Comparison of ENCODE assay signal across 17 cellular contexts in the genomic region with DNA sequence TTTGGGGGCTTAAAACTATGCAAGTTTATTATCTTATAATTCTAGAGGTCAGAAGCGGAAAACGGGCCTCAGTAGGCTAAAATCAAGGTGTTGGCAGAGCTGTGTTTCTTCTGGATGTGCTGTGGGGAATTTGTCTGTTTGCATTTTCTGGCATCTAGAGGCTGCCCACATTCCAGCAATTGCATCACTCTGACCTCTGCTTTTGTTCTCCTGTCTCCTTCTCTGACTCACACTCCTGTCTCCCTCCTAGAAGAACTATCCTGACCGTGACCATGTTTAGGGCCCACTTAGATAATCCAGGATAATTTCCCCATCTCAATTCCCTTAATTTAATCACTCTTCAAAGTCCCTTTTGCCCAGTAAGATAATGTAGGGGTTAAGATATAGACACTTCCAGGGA.
DNase-seq lines count a peak whose midpoint lies in the region; ATAC-seq, FAIRE-seq and TF ChIP-seq lines count a peak whose summit lies in the region.
"Had no signal": no experiment of that assay in that cellular context is flagged by ENCODE, and none has a peak within 500 bp of the region (broad histone marks: within the 10 kb centered on the region; RNA-seq: fewer than 3 reads in every experiment).

No MANE protein-coding gene starts in this region.

- H3K9me3 ChIP-seq in SJCRH30 (replicated peaks) = no peaks in the 10 kb centered on the region
- peaks cover 20% of the 10 kb centered on the region for H3K9me3 ChIP-seq in mesenchymal stem cell (ENCODE audit: control insufficient read depth, low read length)
- H3K9me3 ChIP-seq: gastrocnemius medialis had no signal

- no peak overlapping the region for H3K23ac ChIP-seq in mesenchymal stem cell (ENCODE audit: low read length in 2 of 2)

- peak; percentile 90 for FAIRE-seq in H54 (lab: Jason Lieb, UNC)

- no peak overlapping the region for H3K9ac ChIP-seq in mesenchymal stem cell (ENCODE audit: low read length)
- H3K9ac ChIP-seq: BLaER1 had no signal

- no peak overlapping the region for H2BK5ac ChIP-seq in mesenchymal stem cell (ENCODE audit: low read depth, low read length, poor library complexity, severe bottlenecking)

- H2BK12ac ChIP-seq in mesenchymal stem cell (ENCODE audit: low read length in 2 of 2) = no peak overlapping the region

- H4K8ac ChIP-seq in mesenchymal stem cell (ENCODE audit: low read length) = no peak overlapping the region

- H2BK15ac ChIP-seq in mesenchymal stem cell (ENCODE audit: low read depth, poor library complexity, severe bottlenecking) = no peak overlapping the region

- no peaks in the 10 kb centered on the region for H3K27me3 ChIP-seq in SJCRH30
- no peaks in the 10 kb centered on the region for H3K27me3 ChIP-seq in mesenchymal stem cell (ENCODE audit: control insufficient read depth in 1 of 2, insufficient read depth in 1 of 2, low read length in 2 of 2)
- H3K27me3 ChIP-seq: BLaER1, body of pancreas, gastrocnemius medialis had no signal

- H3K14ac ChIP-seq in mesenchymal stem cell (ENCODE audit: low read length in 2 of 2) = no peak overlapping the region

- H2AK5ac ChIP-seq in mesenchymal stem cell (ENCODE audit: low read length, severe bottlenecking) = no peak overlapping the region

- H3K79me1 ChIP-seq in mesenchymal stem cell (replicated peaks; ENCODE audit: low read length, poor library complexity, severe bottlenecking) = no peaks in the 10 kb centered on the region

- no peak for TF ChIP-seq POLR2A in H54 (IDR thresholded peaks at IDR 0.05; ENCODE audit: low read depth, low read length)

- no peaks in the 10 kb centered on the region for H3K36me3 ChIP-seq in SJCRH30
- no peaks in the 10 kb centered on the region for H3K36me3 ChIP-seq in mesenchymal stem cell (ENCODE audit: control insufficient read depth in 1 of 2, insufficient read depth in 2 of 2, low read depth in 1 of 2, low read length in 2 of 2)
- H3K36me3 ChIP-seq: BLaER1, gastrocnemius medialis had no signal

- H3K4ac ChIP-seq in mesenchymal stem cell (ENCODE audit: low read depth in 1 of 2, low read length in 2 of 2) = no peak overlapping the region

- H3K4me3 ChIP-seq in SJCRH30 (no peak overlapping the region), mesenchymal stem cell (ENCODE audit: insufficient read depth in 1 of 2, low read depth in 1 of 2, low read length in 2 of 2) (no peak overlapping the region)
- H3K4me3 ChIP-seq: BLaER1, body of pancreas, gastrocnemius medialis, lung had no signal

- no peak overlapping the region for H2AFZ ChIP-seq in mesenchymal stem cell (ENCODE audit: low read depth, low read length)

- peak; percentile 1 for DNase-seq in H54 (ENCODE audit: insufficient read length, low spot score)
- DNase-seq in SJCRH30 = peak; percentile 17 to 58
- no peak for DNase-seq in mesenchymal stem cell
- no peak for DNase-seq in foreskin melanocyte
- no peak for DNase-seq in NCI-H2081 treated with DMSO at 0.1 percent for 48 hours (lab: John Stamatoyannopoulos, UW)
- DNase-seq: activated B cell treated with CpG ODN at 0.5 μM for 24 hours; activated T-cell treated with anti-CD3 and anti-CD28 coated beads, Interleukin-2, amount 50 U/mL, for 72 hours; gastrocnemius medialis; NCI-H526; nucleus accumbens; stimulated activated naive CD4-positive, alpha-beta T cell treated with Interleukin-2 at 50 U/mL for 16 hours had no signal

- H3K27ac ChIP-seq in SJCRH30 (peak overlapping the region; percentile 83), mesenchymal stem cell (ENCODE audit: low read length, poor library complexity, severe bottlenecking) (peak overlapping the region; percentile 23)
- H3K27ac ChIP-seq: BLaER1, body of pancreas, gastrocnemius medialis had no signal

- no peak overlapping the region for H3K18ac ChIP-seq in mesenchymal stem cell (ENCODE audit: low read depth in 1 of 2, low read length in 2 of 2)

- 82% methylated on average over 3 of the region's 3 CpGs for WGBS in mesenchymal stem cell

- no peak overlapping the region for H2BK120ac ChIP-seq in mesenchymal stem cell (ENCODE audit: low read depth, low read length)

- H3K4me1 ChIP-seq in SJCRH30 = peaks cover 18% of the 10 kb centered on the region
- H3K4me1 ChIP-seq in mesenchymal stem cell (ENCODE audit: control insufficient read depth, insufficient read depth, low read depth, low read length) = no peaks in the 10 kb centered on the region
- H3K4me1 ChIP-seq: body of pancreas, gastrocnemius medialis had no signal

- H3K4me2 ChIP-seq in mesenchymal stem cell (ENCODE audit: low read length, poor library complexity, severe bottlenecking) = no peak overlapping the region
- H3K4me2 ChIP-seq: BLaER1 had no signal

- ATAC-seq in esophagus mucosa = peak; percentile 38
- ATAC-seq in HG03097 (IDR thresholded peaks at IDR 0.05; ENCODE audit: low FRiP score, unreplicated experiment) = no peak
- ATAC-seq in HG02759 (IDR thresholded peaks at IDR 0.05; ENCODE audit: unreplicated experiment) = no peak
- ATAC-seq: activated T-cell treated with anti-CD3 and anti-CD28 coated beads, Interleukin-2, amount 50 U/mL, for 72 hours; body of pancreas; gastrocnemius medialis had no signal

- H4K91ac ChIP-seq in mesenchymal stem cell (ENCODE audit: low read length) = no peak overlapping the region

Comparison
In these comparisons a context has a peak if more than half of its experiments do, and no peak if none do; other contexts are left out.
1. DNase-seq: peak in H54 (single experiment) and SJCRH30 (2 of 2); none in mesenchymal stem cell (single experiment), foreskin melanocyte (single experiment) and NCI-H2081 treated with DMSO at 0.1 percent for 48 hours (single experiment).